1 cellular context compared by ENCODE assay signal in the genomic region with DNA sequence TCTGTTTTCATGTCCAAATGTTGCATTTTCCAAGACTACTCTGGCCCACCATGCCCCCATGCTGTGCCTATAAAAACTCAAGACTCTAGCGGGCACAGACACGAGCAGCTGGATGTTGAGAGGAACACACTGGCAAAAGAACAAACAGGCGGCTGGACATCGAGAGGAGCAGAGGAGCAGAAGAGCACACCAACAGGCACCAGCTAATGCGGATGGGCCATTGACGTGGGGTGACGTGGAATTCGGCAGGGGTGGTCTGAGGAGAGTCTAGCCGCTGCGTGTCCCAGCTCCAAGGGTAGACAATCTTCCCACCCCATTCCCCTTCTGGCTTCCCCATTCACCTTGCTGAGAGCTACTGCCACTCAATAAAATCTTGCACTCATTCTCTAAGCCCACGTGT.
TF ChIP-seq lines count a peak whose summit lies in the region.

No MANE protein-coding gene starts in this region.

TF ChIP-seq in H1, 55 proteins besides CTCF, POLR2A, EP300 and RAD21:
- TF ChIP-seq, protein P1, sequence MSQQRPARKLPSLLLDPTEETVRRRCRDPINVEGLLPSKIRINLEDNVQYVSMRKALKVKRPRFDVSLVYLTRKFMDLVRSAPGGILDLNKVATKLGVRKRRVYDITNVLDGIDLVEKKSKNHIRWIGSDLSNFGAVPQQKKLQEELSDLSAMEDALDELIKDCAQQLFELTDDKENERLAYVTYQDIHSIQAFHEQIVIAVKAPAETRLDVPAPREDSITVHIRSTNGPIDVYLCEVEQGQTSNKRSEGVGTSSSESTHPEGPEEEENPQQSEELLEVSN (IDR thresholded peaks at IDR 0.05), result no peak
- TF ChIP-seq SP1 (IDR thresholded peaks at IDR 0.05; ENCODE audit: low read depth, low read length), result no peak
- TF ChIP-seq, protein P2, sequence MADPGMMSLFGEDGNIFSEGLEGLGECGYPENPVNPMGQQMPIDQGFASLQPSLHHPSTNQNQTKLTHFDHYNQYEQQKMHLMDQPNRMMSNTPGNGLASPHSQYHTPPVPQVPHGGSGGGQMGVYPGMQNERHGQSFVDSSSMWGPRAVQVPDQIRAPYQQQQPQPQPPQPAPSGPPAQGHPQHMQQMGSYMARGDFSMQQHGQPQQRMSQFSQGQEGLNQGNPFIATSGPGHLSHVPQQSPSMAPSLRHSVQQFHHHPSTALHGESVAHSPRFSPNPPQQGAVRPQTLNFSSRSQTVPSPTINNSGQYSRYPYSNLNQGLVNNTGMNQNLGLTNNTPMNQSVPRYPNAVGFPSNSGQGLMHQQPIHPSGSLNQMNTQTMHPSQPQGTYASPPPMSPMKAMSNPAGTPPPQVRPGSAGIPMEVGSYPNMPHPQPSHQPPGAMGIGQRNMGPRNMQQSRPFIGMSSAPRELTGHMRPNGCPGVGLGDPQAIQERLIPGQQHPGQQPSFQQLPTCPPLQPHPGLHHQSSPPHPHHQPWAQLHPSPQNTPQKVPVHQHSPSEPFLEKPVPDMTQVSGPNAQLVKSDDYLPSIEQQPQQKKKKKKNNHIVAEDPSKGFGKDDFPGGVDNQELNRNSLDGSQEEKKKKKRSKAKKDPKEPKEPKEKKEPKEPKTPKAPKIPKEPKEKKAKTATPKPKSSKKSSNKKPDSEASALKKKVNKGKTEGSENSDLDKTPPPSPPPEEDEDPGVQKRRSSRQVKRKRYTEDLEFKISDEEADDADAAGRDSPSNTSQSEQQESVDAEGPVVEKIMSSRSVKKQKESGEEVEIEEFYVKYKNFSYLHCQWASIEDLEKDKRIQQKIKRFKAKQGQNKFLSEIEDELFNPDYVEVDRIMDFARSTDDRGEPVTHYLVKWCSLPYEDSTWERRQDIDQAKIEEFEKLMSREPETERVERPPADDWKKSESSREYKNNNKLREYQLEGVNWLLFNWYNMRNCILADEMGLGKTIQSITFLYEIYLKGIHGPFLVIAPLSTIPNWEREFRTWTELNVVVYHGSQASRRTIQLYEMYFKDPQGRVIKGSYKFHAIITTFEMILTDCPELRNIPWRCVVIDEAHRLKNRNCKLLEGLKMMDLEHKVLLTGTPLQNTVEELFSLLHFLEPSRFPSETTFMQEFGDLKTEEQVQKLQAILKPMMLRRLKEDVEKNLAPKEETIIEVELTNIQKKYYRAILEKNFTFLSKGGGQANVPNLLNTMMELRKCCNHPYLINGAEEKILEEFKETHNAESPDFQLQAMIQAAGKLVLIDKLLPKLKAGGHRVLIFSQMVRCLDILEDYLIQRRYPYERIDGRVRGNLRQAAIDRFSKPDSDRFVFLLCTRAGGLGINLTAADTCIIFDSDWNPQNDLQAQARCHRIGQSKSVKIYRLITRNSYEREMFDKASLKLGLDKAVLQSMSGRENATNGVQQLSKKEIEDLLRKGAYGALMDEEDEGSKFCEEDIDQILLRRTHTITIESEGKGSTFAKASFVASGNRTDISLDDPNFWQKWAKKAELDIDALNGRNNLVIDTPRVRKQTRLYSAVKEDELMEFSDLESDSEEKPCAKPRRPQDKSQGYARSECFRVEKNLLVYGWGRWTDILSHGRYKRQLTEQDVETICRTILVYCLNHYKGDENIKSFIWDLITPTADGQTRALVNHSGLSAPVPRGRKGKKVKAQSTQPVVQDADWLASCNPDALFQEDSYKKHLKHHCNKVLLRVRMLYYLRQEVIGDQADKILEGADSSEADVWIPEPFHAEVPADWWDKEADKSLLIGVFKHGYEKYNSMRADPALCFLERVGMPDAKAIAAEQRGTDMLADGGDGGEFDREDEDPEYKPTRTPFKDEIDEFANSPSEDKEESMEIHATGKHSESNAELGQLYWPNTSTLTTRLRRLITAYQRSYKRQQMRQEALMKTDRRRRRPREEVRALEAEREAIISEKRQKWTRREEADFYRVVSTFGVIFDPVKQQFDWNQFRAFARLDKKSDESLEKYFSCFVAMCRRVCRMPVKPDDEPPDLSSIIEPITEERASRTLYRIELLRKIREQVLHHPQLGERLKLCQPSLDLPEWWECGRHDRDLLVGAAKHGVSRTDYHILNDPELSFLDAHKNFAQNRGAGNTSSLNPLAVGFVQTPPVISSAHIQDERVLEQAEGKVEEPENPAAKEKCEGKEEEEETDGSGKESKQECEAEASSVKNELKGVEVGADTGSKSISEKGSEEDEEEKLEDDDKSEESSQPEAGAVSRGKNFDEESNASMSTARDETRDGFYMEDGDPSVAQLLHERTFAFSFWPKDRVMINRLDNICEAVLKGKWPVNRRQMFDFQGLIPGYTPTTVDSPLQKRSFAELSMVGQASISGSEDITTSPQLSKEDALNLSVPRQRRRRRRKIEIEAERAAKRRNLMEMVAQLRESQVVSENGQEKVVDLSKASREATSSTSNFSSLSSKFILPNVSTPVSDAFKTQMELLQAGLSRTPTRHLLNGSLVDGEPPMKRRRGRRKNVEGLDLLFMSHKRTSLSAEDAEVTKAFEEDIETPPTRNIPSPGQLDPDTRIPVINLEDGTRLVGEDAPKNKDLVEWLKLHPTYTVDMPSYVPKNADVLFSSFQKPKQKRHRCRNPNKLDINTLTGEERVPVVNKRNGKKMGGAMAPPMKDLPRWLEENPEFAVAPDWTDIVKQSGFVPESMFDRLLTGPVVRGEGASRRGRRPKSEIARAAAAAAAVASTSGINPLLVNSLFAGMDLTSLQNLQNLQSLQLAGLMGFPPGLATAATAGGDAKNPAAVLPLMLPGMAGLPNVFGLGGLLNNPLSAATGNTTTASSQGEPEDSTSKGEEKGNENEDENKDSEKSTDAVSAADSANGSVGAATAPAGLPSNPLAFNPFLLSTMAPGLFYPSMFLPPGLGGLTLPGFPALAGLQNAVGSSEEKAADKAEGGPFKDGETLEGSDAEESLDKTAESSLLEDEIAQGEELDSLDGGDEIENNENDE (IDR thresholded peaks at IDR 0.05; ENCODE audit: insufficient replicate concordance, low read length), result no peak
- TF ChIP-seq CHD2 (IDR thresholded peaks at IDR 0.05; ENCODE audit: low read length), result no peak
- no peak for TF ChIP-seq KDM1A (IDR thresholded peaks at IDR 0.05; ENCODE audit: borderline replicate concordance, low read length)
- TF ChIP-seq CTBP2 (IDR thresholded peaks at IDR 0.05; ENCODE audit: borderline replicate concordance, insufficient read depth, insufficient read length, low read length), result no peak
- TF ChIP-seq KDM4A (IDR thresholded peaks at IDR 0.05; ENCODE audit: low read depth, low read length, severe bottlenecking), result no peak
- no peak for TF ChIP-seq JUN (IDR thresholded peaks at IDR 0.05; ENCODE audit: low read depth, low read length)
- TF ChIP-seq ASH2L (IDR thresholded peaks at IDR 0.05; ENCODE audit: low read length), result no peak
- TF ChIP-seq GABPA (IDR thresholded peaks at IDR 0.05; ENCODE audit: borderline replicate concordance, insufficient read depth, low read length), result no peak
- no peak for TF ChIP-seq JUND (IDR thresholded peaks at IDR 0.05; ENCODE audit: low read length)
- TF ChIP-seq KDM5A (IDR thresholded peaks at IDR 0.05; ENCODE audit: low read length), result no peak
